Comparison of ENCODE assay signal across 23 cellular contexts in genomic region chr20:3628502-3629314, GRCh38. TPM values are rescaled to one million over a fixed set of nuclear protein-coding genes. Genes with fewer than 3 reads are reported as not detected.
"Had no signal": no experiment of that assay in that cellular context is flagged by ENCODE, and none has a peak within 500 bp of the region (broad histone marks: within the 10 kb centered on the region; RNA-seq: fewer than 3 reads in every experiment).

No MANE protein-coding gene starts in this region.

- H3K4me2 ChIP-seq: SK-N-SH had no signal

- H3K9ac ChIP-seq: SK-N-SH had no signal

- H3K9me3 ChIP-seq: SK-N-SH had no signal

- DNase-seq: KBM-7, MV-4-11, NCI-H1048, NCI-H1105, NCI-H1417, NCI-H1436 treated with DMSO at 0.1 percent for 48 hours, NCI-H1694, NCI-H1930, NCI-H2081, NCI-H2107, NCI-H2227 treated with DMSO at 0.1 percent for 48 hours, NCI-H524, NCI-H69, NCI-H774, SHP77, SK-N-SH, SW 1271 had no signal

- H3K27ac ChIP-seq: RWPE1 had no signal

RNA-seq across cellular contexts. Expression of gene GFRA4, which starts 34.5 kb away (rescaled TPM):
- total RNA-seq: HT-29, LHCN-M2, MCF 10A, NCI-H460, SK-MEL-5 had no signal
- polyA plus RNA-seq: SK-N-SH had no signal

RNA-seq across cellular contexts. Expression of gene ADAM33, which starts 53.1 kb away (rescaled TPM):
- total RNA-seq: HT-29, MCF 10A, SK-MEL-5 had no signal
